ENCODE assay signal across 1 cellular context in the genomic region with DNA sequence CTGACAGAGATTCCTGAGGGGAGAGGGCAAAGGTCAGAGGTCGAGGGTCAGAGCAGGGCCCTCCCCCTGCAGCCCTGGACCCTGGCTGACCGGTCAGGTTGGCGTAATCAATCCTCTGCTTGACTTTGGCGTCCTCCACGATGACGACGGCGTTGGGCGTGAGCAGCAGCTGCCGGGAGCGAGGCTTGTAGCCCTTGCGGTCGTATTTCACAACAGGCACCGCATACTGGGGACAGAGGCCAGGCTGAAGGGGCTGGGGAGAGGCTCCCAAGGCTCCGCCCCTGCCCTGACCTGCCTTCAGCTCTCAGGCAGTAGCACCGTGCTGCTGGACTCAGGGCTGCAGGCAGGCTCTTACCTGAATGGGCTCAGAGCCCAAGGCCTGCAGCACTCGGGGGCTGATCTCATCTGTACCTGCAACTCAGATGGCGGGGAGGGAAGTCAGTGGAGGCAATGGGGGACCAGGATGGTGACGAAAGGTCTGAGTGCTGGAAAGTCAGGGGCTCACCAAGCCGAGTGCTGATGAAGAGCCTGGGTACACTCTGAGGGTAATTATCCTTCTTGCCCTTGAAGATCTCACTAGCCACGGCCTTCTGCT.
TF ChIP-seq lines count a peak whose summit lies in the region.

No MANE protein-coding gene starts in this region.

TF ChIP-seq in HepG2, 621 proteins besides CTCF, POLR2A, EP300 and RAD21 (continued from another document and continues in another):
- TF ChIP-seq, protein P1, sequence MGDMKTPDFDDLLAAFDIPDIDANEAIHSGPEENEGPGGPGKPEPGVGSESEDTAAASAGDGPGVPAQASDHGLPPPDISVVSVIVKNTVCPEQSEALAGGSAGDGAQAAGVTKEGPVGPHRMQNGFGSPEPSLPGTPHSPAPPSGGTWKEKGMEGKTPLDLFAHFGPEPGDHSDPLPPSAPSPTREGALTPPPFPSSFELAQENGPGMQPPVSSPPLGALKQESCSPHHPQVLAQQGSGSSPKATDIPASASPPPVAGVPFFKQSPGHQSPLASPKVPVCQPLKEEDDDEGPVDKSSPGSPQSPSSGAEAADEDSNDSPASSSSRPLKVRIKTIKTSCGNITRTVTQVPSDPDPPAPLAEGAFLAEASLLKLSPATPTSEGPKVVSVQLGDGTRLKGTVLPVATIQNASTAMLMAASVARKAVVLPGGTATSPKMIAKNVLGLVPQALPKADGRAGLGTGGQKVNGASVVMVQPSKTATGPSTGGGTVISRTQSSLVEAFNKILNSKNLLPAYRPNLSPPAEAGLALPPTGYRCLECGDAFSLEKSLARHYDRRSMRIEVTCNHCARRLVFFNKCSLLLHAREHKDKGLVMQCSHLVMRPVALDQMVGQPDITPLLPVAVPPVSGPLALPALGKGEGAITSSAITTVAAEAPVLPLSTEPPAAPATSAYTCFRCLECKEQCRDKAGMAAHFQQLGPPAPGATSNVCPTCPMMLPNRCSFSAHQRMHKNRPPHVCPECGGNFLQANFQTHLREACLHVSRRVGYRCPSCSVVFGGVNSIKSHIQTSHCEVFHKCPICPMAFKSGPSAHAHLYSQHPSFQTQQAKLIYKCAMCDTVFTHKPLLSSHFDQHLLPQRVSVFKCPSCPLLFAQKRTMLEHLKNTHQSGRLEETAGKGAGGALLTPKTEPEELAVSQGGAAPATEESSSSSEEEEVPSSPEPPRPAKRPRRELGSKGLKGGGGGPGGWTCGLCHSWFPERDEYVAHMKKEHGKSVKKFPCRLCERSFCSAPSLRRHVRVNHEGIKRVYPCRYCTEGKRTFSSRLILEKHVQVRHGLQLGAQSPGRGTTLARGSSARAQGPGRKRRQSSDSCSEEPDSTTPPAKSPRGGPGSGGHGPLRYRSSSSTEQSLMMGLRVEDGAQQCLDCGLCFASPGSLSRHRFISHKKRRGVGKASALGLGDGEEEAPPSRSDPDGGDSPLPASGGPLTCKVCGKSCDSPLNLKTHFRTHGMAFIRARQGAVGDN (CRISPR knock-in tag; IDR thresholded peaks at IDR 0.05) = peak; percentile 96
- TF ChIP-seq, protein P2, sequence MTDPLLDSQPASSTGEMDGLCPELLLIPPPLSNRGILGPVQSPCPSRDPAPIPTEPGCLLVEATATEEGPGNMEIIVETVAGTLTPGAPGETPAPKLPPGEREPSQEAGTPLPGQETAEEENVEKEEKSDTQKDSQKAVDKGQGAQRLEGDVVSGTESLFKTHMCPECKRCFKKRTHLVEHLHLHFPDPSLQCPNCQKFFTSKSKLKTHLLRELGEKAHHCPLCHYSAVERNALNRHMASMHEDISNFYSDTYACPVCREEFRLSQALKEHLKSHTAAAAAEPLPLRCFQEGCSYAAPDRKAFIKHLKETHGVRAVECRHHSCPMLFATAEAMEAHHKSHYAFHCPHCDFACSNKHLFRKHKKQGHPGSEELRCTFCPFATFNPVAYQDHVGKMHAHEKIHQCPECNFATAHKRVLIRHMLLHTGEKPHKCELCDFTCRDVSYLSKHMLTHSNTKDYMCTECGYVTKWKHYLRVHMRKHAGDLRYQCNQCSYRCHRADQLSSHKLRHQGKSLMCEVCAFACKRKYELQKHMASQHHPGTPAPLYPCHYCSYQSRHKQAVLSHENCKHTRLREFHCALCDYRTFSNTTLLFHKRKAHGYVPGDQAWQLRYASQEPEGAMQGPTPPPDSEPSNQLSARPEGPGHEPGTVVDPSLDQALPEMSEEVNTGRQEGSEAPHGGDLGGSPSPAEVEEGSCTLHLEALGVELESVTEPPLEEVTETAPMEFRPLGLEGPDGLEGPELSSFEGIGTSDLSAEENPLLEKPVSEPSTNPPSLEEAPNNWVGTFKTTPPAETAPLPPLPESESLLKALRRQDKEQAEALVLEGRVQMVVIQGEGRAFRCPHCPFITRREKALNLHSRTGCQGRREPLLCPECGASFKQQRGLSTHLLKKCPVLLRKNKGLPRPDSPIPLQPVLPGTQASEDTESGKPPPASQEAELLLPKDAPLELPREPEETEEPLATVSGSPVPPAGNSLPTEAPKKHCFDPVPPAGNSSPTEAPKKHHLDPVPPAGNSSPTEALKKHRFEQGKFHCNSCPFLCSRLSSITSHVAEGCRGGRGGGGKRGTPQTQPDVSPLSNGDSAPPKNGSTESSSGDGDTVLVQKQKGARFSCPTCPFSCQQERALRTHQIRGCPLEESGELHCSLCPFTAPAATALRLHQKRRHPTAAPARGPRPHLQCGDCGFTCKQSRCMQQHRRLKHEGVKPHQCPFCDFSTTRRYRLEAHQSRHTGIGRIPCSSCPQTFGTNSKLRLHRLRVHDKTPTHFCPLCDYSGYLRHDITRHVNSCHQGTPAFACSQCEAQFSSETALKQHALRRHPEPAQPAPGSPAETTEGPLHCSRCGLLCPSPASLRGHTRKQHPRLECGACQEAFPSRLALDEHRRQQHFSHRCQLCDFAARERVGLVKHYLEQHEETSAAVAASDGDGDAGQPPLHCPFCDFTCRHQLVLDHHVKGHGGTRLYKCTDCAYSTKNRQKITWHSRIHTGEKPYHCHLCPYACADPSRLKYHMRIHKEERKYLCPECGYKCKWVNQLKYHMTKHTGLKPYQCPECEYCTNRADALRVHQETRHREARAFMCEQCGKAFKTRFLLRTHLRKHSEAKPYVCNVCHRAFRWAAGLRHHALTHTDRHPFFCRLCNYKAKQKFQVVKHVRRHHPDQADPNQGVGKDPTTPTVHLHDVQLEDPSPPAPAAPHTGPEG (CRISPR knock-in tag; IDR thresholded peaks at IDR 0.05) = no peak
- TF ChIP-seq, protein P3, sequence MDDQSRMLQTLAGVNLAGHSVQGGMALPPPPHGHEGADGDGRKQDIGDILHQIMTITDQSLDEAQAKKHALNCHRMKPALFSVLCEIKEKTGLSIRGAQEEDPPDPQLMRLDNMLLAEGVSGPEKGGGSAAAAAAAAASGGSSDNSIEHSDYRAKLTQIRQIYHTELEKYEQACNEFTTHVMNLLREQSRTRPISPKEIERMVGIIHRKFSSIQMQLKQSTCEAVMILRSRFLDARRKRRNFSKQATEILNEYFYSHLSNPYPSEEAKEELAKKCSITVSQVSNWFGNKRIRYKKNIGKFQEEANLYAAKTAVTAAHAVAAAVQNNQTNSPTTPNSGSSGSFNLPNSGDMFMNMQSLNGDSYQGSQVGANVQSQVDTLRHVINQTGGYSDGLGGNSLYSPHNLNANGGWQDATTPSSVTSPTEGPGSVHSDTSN (CRISPR knock-in tag; IDR thresholded peaks at IDR 0.05; ENCODE audit: borderline replicate concordance) = no peak
- TF ChIP-seq, protein P4, sequence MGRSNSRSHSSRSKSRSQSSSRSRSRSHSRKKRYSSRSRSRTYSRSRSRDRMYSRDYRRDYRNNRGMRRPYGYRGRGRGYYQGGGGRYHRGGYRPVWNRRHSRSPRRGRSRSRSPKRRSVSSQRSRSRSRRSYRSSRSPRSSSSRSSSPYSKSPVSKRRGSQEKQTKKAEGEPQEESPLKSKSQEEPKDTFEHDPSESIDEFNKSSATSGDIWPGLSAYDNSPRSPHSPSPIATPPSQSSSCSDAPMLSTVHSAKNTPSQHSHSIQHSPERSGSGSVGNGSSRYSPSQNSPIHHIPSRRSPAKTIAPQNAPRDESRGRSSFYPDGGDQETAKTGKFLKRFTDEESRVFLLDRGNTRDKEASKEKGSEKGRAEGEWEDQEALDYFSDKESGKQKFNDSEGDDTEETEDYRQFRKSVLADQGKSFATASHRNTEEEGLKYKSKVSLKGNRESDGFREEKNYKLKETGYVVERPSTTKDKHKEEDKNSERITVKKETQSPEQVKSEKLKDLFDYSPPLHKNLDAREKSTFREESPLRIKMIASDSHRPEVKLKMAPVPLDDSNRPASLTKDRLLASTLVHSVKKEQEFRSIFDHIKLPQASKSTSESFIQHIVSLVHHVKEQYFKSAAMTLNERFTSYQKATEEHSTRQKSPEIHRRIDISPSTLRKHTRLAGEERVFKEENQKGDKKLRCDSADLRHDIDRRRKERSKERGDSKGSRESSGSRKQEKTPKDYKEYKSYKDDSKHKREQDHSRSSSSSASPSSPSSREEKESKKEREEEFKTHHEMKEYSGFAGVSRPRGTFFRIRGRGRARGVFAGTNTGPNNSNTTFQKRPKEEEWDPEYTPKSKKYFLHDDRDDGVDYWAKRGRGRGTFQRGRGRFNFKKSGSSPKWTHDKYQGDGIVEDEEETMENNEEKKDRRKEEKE (IDR thresholded peaks at IDR 0.05) = no peak
- TF ChIP-seq ZNF33B (CRISPR knock-in tag; IDR thresholded peaks at IDR 0.05) (0 out of 2 replicates have a peak, but pooled peaks have one; percentile 41), U2AF1 (optimal IDR thresholded peaks at IDR 0.05; ENCODE audit: low read depth, low read length) (no peak), PITX1 (CRISPR knock-in tag; IDR thresholded peaks at IDR 0.05) (peak; percentile 76), ELF3 (CRISPR knock-in tag; IDR thresholded peaks at IDR 0.05) (peak; percentile 47; the same call in 1 of the 2 replicates), BCL6 (CRISPR knock-in tag; IDR thresholded peaks at IDR 0.05) (peak; percentile 57), NR3C1 (CRISPR knock-in tag; IDR thresholded peaks at IDR 0.05) (no peak), ZNF230 (CRISPR knock-in tag; IDR thresholded peaks at IDR 0.05) (0 out of 2 replicates have a peak, but pooled peaks have one; percentile 24), ZNF256 (CRISPR knock-in tag; conservative IDR thresholded peaks at IDR 0.05) (no peak), ZBTB42 (CRISPR knock-in tag; IDR thresholded peaks at IDR 0.05) (no peak), NBN (conservative IDR thresholded peaks at IDR 0.05) (no peak), ZNF558 (CRISPR knock-in tag; IDR thresholded peaks at IDR 0.05; ENCODE audit: borderline replicate concordance) (no peak), ZNF569 (CRISPR knock-in tag; IDR thresholded peaks at IDR 0.05; ENCODE audit: borderline replicate concordance) (no peak), RNF2 (conservative IDR thresholded peaks at IDR 0.05; ENCODE audit: low read depth) (no peak), FOXA3 (CRISPR knock-in tag; IDR thresholded peaks at IDR 0.05) (peak; percentile 48; the same call in 1 of the 2 replicates), ZNF616 (CRISPR knock-in tag; IDR thresholded peaks at IDR 0.05; ENCODE audit: low read depth) (peak; percentile 47; the same call in 1 of the 2 replicates), ZNF460 (CRISPR knock-in tag; IDR thresholded peaks at IDR 0.05; ENCODE audit: borderline replicate concordance) (peak; percentile 63; the same call in 1 of the 2 replicates), NFE2 (CRISPR knock-in tag; IDR thresholded peaks at IDR 0.05) (no peak), ZNF790 (CRISPR knock-in tag; IDR thresholded peaks at IDR 0.05; ENCODE audit: borderline replicate concordance) (no peak), ZNF205 (CRISPR knock-in tag; IDR thresholded peaks at IDR 0.05) (no peak), ZNF773 (CRISPR knock-in tag; IDR thresholded peaks at IDR 0.05; ENCODE audit: borderline replicate concordance) (no peak), ZMYM3 (CRISPR knock-in tag; IDR thresholded peaks at IDR 0.05) (peak; percentile 80; the same call in 1 of the 2 replicates), ZBTB1 (CRISPR knock-in tag; IDR thresholded peaks at IDR 0.05; ENCODE audit: borderline replicate concordance) (no peak), YY1 (IDR thresholded peaks at IDR 0.05; ENCODE audit: insufficient read depth, insufficient replicate concordance, low read depth, low read length) (peak; percentile 48)
- TF ChIP-seq, protein P5, sequence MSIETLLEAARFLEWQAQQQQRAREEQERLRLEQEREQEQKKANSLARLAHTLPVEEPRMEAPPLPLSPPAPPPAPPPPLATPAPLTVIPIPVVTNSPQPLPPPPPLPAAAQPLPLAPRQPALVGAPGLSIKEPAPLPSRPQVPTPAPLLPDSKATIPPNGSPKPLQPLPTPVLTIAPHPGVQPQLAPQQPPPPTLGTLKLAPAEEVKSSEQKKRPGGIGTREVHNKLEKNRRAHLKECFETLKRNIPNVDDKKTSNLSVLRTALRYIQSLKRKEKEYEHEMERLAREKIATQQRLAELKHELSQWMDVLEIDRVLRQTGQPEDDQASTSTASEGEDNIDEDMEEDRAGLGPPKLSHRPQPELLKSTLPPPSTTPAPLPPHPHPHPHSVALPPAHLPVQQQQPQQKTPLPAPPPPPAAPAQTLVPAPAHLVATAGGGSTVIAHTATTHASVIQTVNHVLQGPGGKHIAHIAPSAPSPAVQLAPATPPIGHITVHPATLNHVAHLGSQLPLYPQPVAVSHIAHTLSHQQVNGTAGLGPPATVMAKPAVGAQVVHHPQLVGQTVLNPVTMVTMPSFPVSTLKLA (IDR thresholded peaks at IDR 0.05) = no peak
- TF ChIP-seq, protein P6, sequence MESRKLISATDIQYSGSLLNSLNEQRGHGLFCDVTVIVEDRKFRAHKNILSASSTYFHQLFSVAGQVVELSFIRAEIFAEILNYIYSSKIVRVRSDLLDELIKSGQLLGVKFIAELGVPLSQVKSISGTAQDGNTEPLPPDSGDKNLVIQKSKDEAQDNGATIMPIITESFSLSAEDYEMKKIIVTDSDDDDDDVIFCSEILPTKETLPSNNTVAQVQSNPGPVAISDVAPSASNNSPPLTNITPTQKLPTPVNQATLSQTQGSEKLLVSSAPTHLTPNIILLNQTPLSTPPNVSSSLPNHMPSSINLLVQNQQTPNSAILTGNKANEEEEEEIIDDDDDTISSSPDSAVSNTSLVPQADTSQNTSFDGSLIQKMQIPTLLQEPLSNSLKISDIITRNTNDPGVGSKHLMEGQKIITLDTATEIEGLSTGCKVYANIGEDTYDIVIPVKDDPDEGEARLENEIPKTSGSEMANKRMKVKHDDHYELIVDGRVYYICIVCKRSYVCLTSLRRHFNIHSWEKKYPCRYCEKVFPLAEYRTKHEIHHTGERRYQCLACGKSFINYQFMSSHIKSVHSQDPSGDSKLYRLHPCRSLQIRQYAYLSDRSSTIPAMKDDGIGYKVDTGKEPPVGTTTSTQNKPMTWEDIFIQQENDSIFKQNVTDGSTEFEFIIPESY (CRISPR knock-in tag; IDR thresholded peaks at IDR 0.05) = peak; percentile 71; the same call in 1 of the 2 replicates
- TF ChIP-seq, protein P7, sequence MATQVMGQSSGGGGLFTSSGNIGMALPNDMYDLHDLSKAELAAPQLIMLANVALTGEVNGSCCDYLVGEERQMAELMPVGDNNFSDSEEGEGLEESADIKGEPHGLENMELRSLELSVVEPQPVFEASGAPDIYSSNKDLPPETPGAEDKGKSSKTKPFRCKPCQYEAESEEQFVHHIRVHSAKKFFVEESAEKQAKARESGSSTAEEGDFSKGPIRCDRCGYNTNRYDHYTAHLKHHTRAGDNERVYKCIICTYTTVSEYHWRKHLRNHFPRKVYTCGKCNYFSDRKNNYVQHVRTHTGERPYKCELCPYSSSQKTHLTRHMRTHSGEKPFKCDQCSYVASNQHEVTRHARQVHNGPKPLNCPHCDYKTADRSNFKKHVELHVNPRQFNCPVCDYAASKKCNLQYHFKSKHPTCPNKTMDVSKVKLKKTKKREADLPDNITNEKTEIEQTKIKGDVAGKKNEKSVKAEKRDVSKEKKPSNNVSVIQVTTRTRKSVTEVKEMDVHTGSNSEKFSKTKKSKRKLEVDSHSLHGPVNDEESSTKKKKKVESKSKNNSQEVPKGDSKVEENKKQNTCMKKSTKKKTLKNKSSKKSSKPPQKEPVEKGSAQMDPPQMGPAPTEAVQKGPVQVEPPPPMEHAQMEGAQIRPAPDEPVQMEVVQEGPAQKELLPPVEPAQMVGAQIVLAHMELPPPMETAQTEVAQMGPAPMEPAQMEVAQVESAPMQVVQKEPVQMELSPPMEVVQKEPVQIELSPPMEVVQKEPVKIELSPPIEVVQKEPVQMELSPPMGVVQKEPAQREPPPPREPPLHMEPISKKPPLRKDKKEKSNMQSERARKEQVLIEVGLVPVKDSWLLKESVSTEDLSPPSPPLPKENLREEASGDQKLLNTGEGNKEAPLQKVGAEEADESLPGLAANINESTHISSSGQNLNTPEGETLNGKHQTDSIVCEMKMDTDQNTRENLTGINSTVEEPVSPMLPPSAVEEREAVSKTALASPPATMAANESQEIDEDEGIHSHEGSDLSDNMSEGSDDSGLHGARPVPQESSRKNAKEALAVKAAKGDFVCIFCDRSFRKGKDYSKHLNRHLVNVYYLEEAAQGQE (IDR thresholded peaks at IDR 0.05; ENCODE audit: borderline replicate concordance in 1 of 2, low read depth in 1 of 2, low read length in 2 of 2) = no peak
- TF ChIP-seq, protein P8, sequence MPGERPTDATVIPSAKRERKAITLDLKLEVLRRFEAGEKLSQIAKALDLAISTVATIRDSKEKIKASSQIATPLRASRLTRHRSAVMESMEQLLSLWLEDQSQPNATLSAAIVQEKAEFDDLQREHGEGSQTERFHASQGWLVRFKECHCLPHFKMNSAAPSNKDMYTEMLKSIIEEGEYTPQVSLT (CRISPR knock-in tag; IDR thresholded peaks at IDR 0.05; ENCODE audit: borderline replicate concordance, low read depth) = no peak
